In the genomic region with DNA sequence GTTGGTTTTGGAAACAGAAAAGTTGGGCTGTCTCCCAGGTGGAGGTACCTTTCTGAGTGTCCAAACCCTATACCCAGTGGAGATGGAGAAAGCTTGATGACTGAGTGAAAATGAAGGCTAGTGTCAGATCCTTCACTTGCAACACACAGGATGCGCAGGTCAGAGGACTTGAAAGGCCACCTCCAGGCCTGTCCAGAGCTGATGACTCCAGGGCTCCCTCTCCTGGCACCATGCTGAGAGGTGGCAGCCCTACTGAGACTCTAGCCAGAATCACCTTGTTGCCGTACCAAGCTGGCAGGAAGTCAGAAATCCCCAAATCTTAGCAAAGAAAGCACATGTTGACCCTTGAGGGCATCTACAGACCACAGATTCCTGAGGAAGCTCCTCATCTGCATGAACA, we compare ENCODE assay signal across 8 cellular contexts. TPM values are rescaled to one million over a fixed set of nuclear protein-coding genes. Genes with fewer than 3 reads are reported as not detected.
DNase-seq lines count a peak whose midpoint lies in the region; ATAC-seq and TF ChIP-seq lines count a peak whose summit lies in the region.

No MANE protein-coding gene starts in this region.

- peaks cover 7% of the 10 kb centered on the region for H3K9me3 Mint-ChIP-seq in progenitor cell of endocrine pancreas (ENCODE audit: low read depth)

- peaks cover 62% of the 10 kb centered on the region for H3K27me3 Mint-ChIP-seq in progenitor cell of endocrine pancreas

- H3K36me3 ChIP-seq in mammary epithelial cell (ENCODE audit: insufficient read depth, low read length), result no peaks in the 10 kb centered on the region

- dilution Hi-C loops in mammary epithelial cell (cut with HindIII; ENCODE audit: low sequenced_read_pairs), result loop anchor here (5.0 kb wide), 1 partner anchor 103 kb away; no protein-coding TSS in a partner anchor

- no TSS peak for BruUV-seq in mammary epithelial cell (replicated peaks; lab: Mats Ljungman, UMichigan)

- H3K4me1 ChIP-seq in mammary epithelial cell (ENCODE audit: insufficient read depth, low read length), result peaks cover 9% of the 10 kb centered on the region

- peak; percentile 16 for DNase-seq in NK-92 treated with Interleukin-12 subunit alpha and Interleukin-12 subunit beta, amount 100 ng/mL, for 24 hours (lab: John Stamatoyannopoulos, UW)
- DNase-seq in NK-92 (lab: John Stamatoyannopoulos, UW; ENCODE audit: unreplicated experiment), result no peak
- DNase-seq in MV-4-11 (lab: John Stamatoyannopoulos, UW), result peak; percentile 45
- DNase-seq in mammary epithelial cell, result peak; percentile 47
- DNase-seq in progenitor cell of endocrine pancreas (ENCODE audit: low spot score, unreplicated experiment), result no peak
- no peak for DNase-seq in activated CD8-positive, alpha-beta memory T cell treated with anti-CD3 and anti-CD28 coated beads, Interleukin-2, amount 50 U/mL, for 48 hours

- no peak overlapping the region for H3K27ac ChIP-seq in mammary epithelial cell (ENCODE audit: insufficient read depth, low read depth, low read length)

- peaks cover 2% of the 10 kb centered on the region for H3K4me1 Mint-ChIP-seq in progenitor cell of endocrine pancreas (ENCODE audit: low read depth)

- H2AFZ ChIP-seq in mammary epithelial cell (ENCODE audit: low read depth, low read length), result no peak overlapping the region

- peak; percentile 58 to 78 for TF ChIP-seq CTCF in mammary epithelial cell (conservative IDR thresholded peaks at IDR 0.05 in 1 of 2, IDR thresholded peaks at IDR 0.05 in 1 of 2; ENCODE audit: extremely low read depth in 1 of 2, insufficient read depth in 1 of 2, low read depth in 1 of 2, low read length in 2 of 2)
- peak; percentile 57 for TF ChIP-seq CTCF in progenitor cell of endocrine pancreas (IDR thresholded peaks at IDR 0.05; ENCODE audit: unreplicated experiment)

- H3K27me3 ChIP-seq in mammary epithelial cell (ENCODE audit: insufficient read depth, low read length), result no peaks in the 10 kb centered on the region

- ATAC-seq in GM19455 (IDR thresholded peaks at IDR 0.05; ENCODE audit: unreplicated experiment) (no peak), HG03571 (IDR thresholded peaks at IDR 0.05; ENCODE audit: unreplicated experiment) (no peak)

- in situ Hi-C loops in mammary epithelial cell (cut with MboI; ENCODE audit: low sequenced_read_pairs in 2 of 2), result no loop called here

- no peak overlapping the region for H3K27ac Mint-ChIP-seq in progenitor cell of endocrine pancreas

- CTCF ChIA-PET in mammary epithelial cell (lab: Charles Lee; ENCODE audit: low non-redundant PET), result interaction anchor here (0.7 kb wide), 1 partner anchor 260 kb away, joined by 3 read pairs; no protein-coding TSS in a partner anchor

- no peaks in the 10 kb centered on the region for H3K79me2 ChIP-seq in mammary epithelial cell (ENCODE audit: insufficient read depth, low read length)

- no peak overlapping the region for H3K4me2 ChIP-seq in mammary epithelial cell (ENCODE audit: insufficient read depth, low read depth, low read length)

- no peaks in the 10 kb centered on the region for H3K36me3 Mint-ChIP-seq in progenitor cell of endocrine pancreas (ENCODE audit: insufficient read depth)

- 31% methylated on average over 2 of the region's 2 CpGs for WGBS in mammary epithelial cell (ENCODE audit: low coverage, missing lambda C conversion rate)

- H3K9me3 ChIP-seq in mammary epithelial cell (replicated peaks; ENCODE audit: insufficient read depth, low read length), result no peaks in the 10 kb centered on the region

- no peaks in the 10 kb centered on the region for H4K20me1 ChIP-seq in mammary epithelial cell (ENCODE audit: insufficient read depth, low read length)

- H3K9ac ChIP-seq in mammary epithelial cell (ENCODE audit: insufficient read depth, low read length), result no peak overlapping the region

- H3K4me3 Mint-ChIP-seq in progenitor cell of endocrine pancreas (ENCODE audit: low read depth), result no peak overlapping the region

- intact Hi-C loops in mammary epithelial cell (cut with micrococcal nuclease), result loop anchor here (1.0 to 10.0 kb wide), 3 partner anchors 184 to 460 kb away; a partner anchor contains a TSS

- no peak overlapping the region for H3K4me3 ChIP-seq in mammary epithelial cell (replicated peaks in 1 of 3; ENCODE audit: insufficient read depth in 1 of 3, low read depth in 2 of 3, low read length in 3 of 3)

RNA-seq across cellular contexts. Expression of a gene that starts 16.4 kb away (rescaled TPM):
- total RNA-seq in mammary epithelial cell, result not detected
- not detected for polyA plus RNA-seq in mammary epithelial cell
- polyA minus RNA-seq in mammary epithelial cell, result not detected
- total RNA-seq in progenitor cell of endocrine pancreas, result not detected in 2 replicates

RNA-seq across cellular contexts. Expression of a gene that starts 45.4 kb away (rescaled TPM):
- not detected for total RNA-seq in mammary epithelial cell
- polyA plus RNA-seq in mammary epithelial cell, result not detected
- polyA minus RNA-seq in mammary epithelial cell, result not detected
- not detected in 2 replicates for total RNA-seq in progenitor cell of endocrine pancreas

Comparison
In these comparisons a context has a peak if more than half of its experiments do, and no peak if none do; other contexts are left out.
1. DNase-seq: peak in NK-92 treated with Interleukin-12 subunit alpha and Interleukin-12 subunit beta, amount 100 ng/mL, for 24 hours (single experiment), MV-4-11 (single experiment) and mammary epithelial cell (single experiment); none in NK-92 (single experiment), progenitor cell of endocrine pancreas (single experiment) and activated CD8-positive, alpha-beta memory T cell treated with anti-CD3 and anti-CD28 coated beads, Interleukin-2, amount 50 U/mL, for 48 hours (single experiment).